Comparison of ENCODE assay signal across 9 cellular contexts in genomic region chr15:48306639-48307038, GRCh38.
"Had no signal": no experiment of that assay in that cellular context is flagged by ENCODE, and none has a peak within 500 bp of the region (broad histone marks: within the 10 kb centered on the region; RNA-seq: fewer than 3 reads in every experiment).

No MANE protein-coding gene starts in this region.

- H3K4me1 ChIP-seq: HAP-1 had no signal

- H3K27me3 Mint-ChIP-seq: IgD-negative memory B cell had no signal

- H3K36me3 ChIP-seq: HAP-1 had no signal

- H3K27ac ChIP-seq: HL-60 had no signal

- H3K27ac Mint-ChIP-seq: HFFc6, IgD-negative memory B cell had no signal

- H3K4me3 ChIP-seq: HAP-1 had no signal

- H3K9me3 Mint-ChIP-seq: HFFc6, IgD-negative memory B cell had no signal

- H3K9me3 ChIP-seq: HAP-1 had no signal

- ATAC-seq: HCT116, HepG2 had no signal

- FAIRE-seq: H54, HepG2 had no signal

- DNase-seq: GOT3, HFFc6, KBM-7 had no signal

- H3K36me3 Mint-ChIP-seq: IgD-negative memory B cell had no signal

- H3K4me3 Mint-ChIP-seq: HFFc6, IgD-negative memory B cell had no signal
